2 cellular contexts compared by ENCODE assay signal in genomic region chr11:2688381-2689231, GRCh38.
TF ChIP-seq lines count a peak whose summit lies in the region.

No MANE protein-coding gene starts in this region.

TF ChIP-seq in HEK293, 187 proteins besides CTCF, POLR2A, EP300 and RAD21 (continued from another document):
- no peak for TF ChIP-seq OSR2 (tag by site-specific recombination; IDR thresholded peaks at IDR 0.05)
- TF ChIP-seq ZNF341 (tag by site-specific recombination; IDR thresholded peaks at IDR 0.05; ENCODE audit: low read depth), result no peak
- no peak for TF ChIP-seq ZNF248 (tag by site-specific recombination; IDR thresholded peaks at IDR 0.05)
- TF ChIP-seq GFI1B (tag by site-specific recombination; IDR thresholded peaks at IDR 0.05), result no peak
- peak; percentile 34; the same call in 1 of the 2 replicates for TF ChIP-seq SCRT2 (tag by site-specific recombination; IDR thresholded peaks at IDR 0.05)

TF ChIP-seq in H1, 55 proteins besides CTCF, POLR2A, EP300 and RAD21 (continued from another document):
- TF ChIP-seq, protein P1, sequence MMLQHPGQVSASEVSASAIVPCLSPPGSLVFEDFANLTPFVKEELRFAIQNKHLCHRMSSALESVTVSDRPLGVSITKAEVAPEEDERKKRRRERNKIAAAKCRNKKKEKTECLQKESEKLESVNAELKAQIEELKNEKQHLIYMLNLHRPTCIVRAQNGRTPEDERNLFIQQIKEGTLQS (IDR thresholded peaks at IDR 0.05; ENCODE audit: insufficient read depth, low read depth, low read length), result no peak
- TF ChIP-seq JUN (IDR thresholded peaks at IDR 0.05; ENCODE audit: low read depth, low read length) (no peak), NANOG (IDR thresholded peaks at IDR 0.05; ENCODE audit: insufficient read depth, low read depth, low read length, poor library complexity, severe bottlenecking) (no peak), NRF1 (IDR thresholded peaks at IDR 0.05; ENCODE audit: low read depth, low read length) (no peak), PHF8 (conservative IDR thresholded peaks at IDR 0.05; ENCODE audit: low read depth, low read length) (no peak), POU5F1 (IDR thresholded peaks at IDR 0.05; ENCODE audit: low read depth, low read length) (no peak), SIRT6 (IDR thresholded peaks at IDR 0.05; ENCODE audit: low read length) (no peak), SIX5 (IDR thresholded peaks at IDR 0.05; ENCODE audit: low read depth, low read length) (no peak), CREB1 (IDR thresholded peaks at IDR 0.05) (no peak), TEAD4 (IDR thresholded peaks at IDR 0.05; ENCODE audit: low read depth, low read length) (no peak), TAF7 (optimal IDR thresholded peaks at IDR 0.05; ENCODE audit: borderline replicate concordance, low read depth, low read length) (no peak), EGR1 (IDR thresholded peaks at IDR 0.05; ENCODE audit: borderline replicate concordance, low read depth, low read length) (no peak), FOSL1 (IDR thresholded peaks at IDR 0.05; ENCODE audit: insufficient read depth, low read depth, low read length) (no peak), CEBPB (IDR thresholded peaks at IDR 0.05; ENCODE audit: low read depth, low read length) (no peak), SP4 (IDR thresholded peaks at IDR 0.05; ENCODE audit: low read length) (no peak), BCL11A (IDR thresholded peaks at IDR 0.05; ENCODE audit: low read depth in 2 of 2, low read length in 2 of 2) (no peak), GABPA (IDR thresholded peaks at IDR 0.05; ENCODE audit: borderline replicate concordance, insufficient read depth, low read length) (no peak)
